ENCODE assay signal across 8 cellular contexts in genomic region chrX:136909119-136909705, GRCh38. TPM values are rescaled to one million over a fixed set of nuclear protein-coding genes. Genes with fewer than 3 reads are reported as not detected.
A peak's percentile ranks its signal among the peaks of the same experiment; 100 is the strongest.
DNase-seq lines count a peak whose midpoint lies in the region; ATAC-seq and TF ChIP-seq lines count a peak whose summit lies in the region.

No MANE protein-coding gene starts in this region.

- POLR2A ChIA-PET in OCI-LY7 (lab: Charles Lee): interaction anchor here (2.5 kb wide), 1 partner anchor 29 kb away, joined by 8 read pairs; the partner anchor contains the start of gene RBMX

- H2AFZ ChIP-seq in OCI-LY7 (ENCODE audit: low read length): peak overlapping the region; percentile 85

- H3K9me3 ChIP-seq in HUES64 (ENCODE audit: insufficient read depth, low read depth, low read length): no peaks in the 10 kb centered on the region
- H3K9me3 ChIP-seq in OCI-LY7 (ENCODE audit: low read length): no peaks in the 10 kb centered on the region
- H3K9me3 ChIP-seq in mucosa of rectum (ENCODE audit: control insufficient read depth in 2 of 2, low read length in 2 of 2): no peaks in the 10 kb centered on the region

- TF ChIP-seq CTCF in OCI-LY7 (conservative IDR thresholded peaks at IDR 0.05; ENCODE audit: low read length): no peak
- TF ChIP-seq CTCF in epithelial cell of proximal tubule (conservative IDR thresholded peaks at IDR 0.05; ENCODE audit: low read depth, low read length): no peak

- under 1% methylated on average over 47 of the region's 47 CpGs for WGBS in HUES64

- peak overlapping the region; percentile 86 for H3K4me2 ChIP-seq in OCI-LY7 (ENCODE audit: low read length)

- H3K27ac ChIP-seq in HUES64 (ENCODE audit: low read depth, low read length): peak overlapping the region; percentile 78
- H3K27ac ChIP-seq in OCI-LY7 (ENCODE audit: low read depth, low read length, poor library complexity, severe bottlenecking): peak overlapping the region; percentile 66
- H3K27ac ChIP-seq in mucosa of rectum (ENCODE audit: low read depth in 2 of 2, low read length in 2 of 2): peak overlapping the region; percentile 72 to 80

- ATAC-seq in GM21423 (IDR thresholded peaks at IDR 0.05; ENCODE audit: unreplicated experiment): peak; percentile 64

- H3K9me2 ChIP-seq in OCI-LY7 (ENCODE audit: insufficient read depth, low read length): no peaks in the 10 kb centered on the region

- H3K36me3 ChIP-seq in HUES64 (ENCODE audit: insufficient read depth, low read length) (no peaks in the 10 kb centered on the region), OCI-LY7 (ENCODE audit: insufficient read depth, low read length) (no peaks in the 10 kb centered on the region), mucosa of rectum (ENCODE audit: control insufficient read depth in 2 of 2, insufficient read depth in 2 of 2, low read length in 2 of 2) (no peaks in the 10 kb centered on the region)

- intact Hi-C loops in OCI-LY7 (cut with micrococcal nuclease; ENCODE audit: unreplicated experiment): no loop called here

- H3K27me3 ChIP-seq in HUES64 (ENCODE audit: insufficient read depth, low read length): no peaks in the 10 kb centered on the region
- no peaks in the 10 kb centered on the region for H3K27me3 ChIP-seq in mucosa of rectum (ENCODE audit: control insufficient read depth in 2 of 2, insufficient read depth in 2 of 2, low read length in 2 of 2)

- in situ Hi-C loops in Caki2 (cut with HindIII; ENCODE audit: low pct_unique_long_range_greater_than_20kb, low sequenced_read_pairs): no loop called here

- BruUV-seq in OCI-LY7 (replicated peaks; lab: Mats Ljungman, UMichigan): no TSS peak

- DNase-seq in Caki2 (ENCODE audit: low read depth) (peak; percentile 81), OCI-LY7 (ENCODE audit: low spot score) (peak; percentile 73), activated T-cell treated with anti-CD3 and anti-CD28 coated beads for 4 hours (peak; percentile 61), epithelial cell of proximal tubule (ENCODE audit: low read depth) (no peak)
- peak; percentile 79 for DNase-seq in stimulated activated CD8-positive, alpha-beta memory T cell treated with anti-CD3 and anti-CD28 coated beads, Interleukin-4, amount 100 ng/mL, for 48 hours

- H3K4me3 ChIP-seq in HUES64 (ENCODE audit: low read length) (peak overlapping the region; percentile 95), OCI-LY7 (ENCODE audit: low read depth, low read length, poor library complexity, severe bottlenecking) (peak overlapping the region; percentile 88), epithelial cell of proximal tubule (ENCODE audit: low read depth, low read length) (peak overlapping the region; percentile 74), mucosa of rectum (ENCODE audit: low read length in 2 of 2) (peak overlapping the region; percentile 87 to 96)

- peaks cover 6% of the 10 kb centered on the region; the same call in 1 of the 2 replicates for H3K79me2 ChIP-seq in OCI-LY7 (ENCODE audit: insufficient read depth, low read depth, low read length)

- H3K4me1 ChIP-seq in HUES64 (ENCODE audit: insufficient read depth, low read length) (0 out of 2 replicates have a peak, but pooled peaks cover 6% of the 10 kb centered on the region), OCI-LY7 (ENCODE audit: insufficient read depth, low read length, poor library complexity, severe bottlenecking) (peaks cover 24% of the 10 kb centered on the region), mucosa of rectum (ENCODE audit: control insufficient read depth in 2 of 2, insufficient read depth in 2 of 2, low read length in 2 of 2) (peaks cover 0 to 5% of the 10 kb centered on the region in 2 donors)

- CTCF ChIA-PET in OCI-LY7 (lab: Charles Lee; ENCODE audit: unreplicated experiment): no interaction called here

- peak overlapping the region; percentile 77 for H3K9ac ChIP-seq in HUES64 (ENCODE audit: low read depth, low read length)
- peak overlapping the region; percentile 65 to 70 for H3K9ac ChIP-seq in mucosa of rectum (ENCODE audit: low read depth in 1 of 2, low read length in 2 of 2)

- H4K20me1 ChIP-seq in OCI-LY7 (ENCODE audit: insufficient read depth, low read length): no peaks in the 10 kb centered on the region

RNA-seq across cellular contexts. Expression of gene RBMX, which starts 28.7 kb away (rescaled TPM):
- 364 and 438 TPM in 2 replicates for total RNA-seq in Caki2 (2014; rRNA removed; shearing (Covaris generic); ENCODE audit: low replicate concordance)
- polyA plus RNA-seq in HUES64 (2013, experiment 1 of 2): 438 TPM
- 425 TPM for polyA plus RNA-seq in HUES64 (2013, experiment 2 of 2)
- 321 and 394 TPM in 2 replicates for total RNA-seq in OCI-LY7 (2014; rRNA removed; shearing (Covaris generic))
- 342 and 367 TPM in 2 replicates for total RNA-seq in OCI-LY7 (2022)
- 314 and 363 TPM in 2 replicates for total RNA-seq in epithelial cell of proximal tubule
